In genomic region chr2:147125145-147125544, GRCh38 we compare ENCODE assay signal across 17 cellular contexts.
DNase-seq lines count a peak whose midpoint lies in the region; ATAC-seq and TF ChIP-seq lines count a peak whose summit lies in the region.
"Had no signal": no experiment of that assay in that cellular context is flagged by ENCODE, and none has a peak within 500 bp of the region (broad histone marks: within the 10 kb centered on the region; RNA-seq: fewer than 3 reads in every experiment).

No MANE protein-coding gene starts in this region.

- peaks cover 9% of the 10 kb centered on the region; the same call in 1 of the 2 replicates for H3K4me1 Mint-ChIP-seq in WTC11
- H3K4me1 Mint-ChIP-seq: B cell; CD4-positive, CD25-positive, alpha-beta regulatory T cell had no signal

- H3K27ac Mint-ChIP-seq in WTC11, result peak overlapping the region; percentile 6; the same call in 1 of the 2 replicates
- H3K27ac Mint-ChIP-seq: B cell; CD4-positive, CD25-positive, alpha-beta regulatory T cell; CD8-positive, alpha-beta T cell had no signal

- ATAC-seq in WTC11 (peak; percentile 67), left lung (no peak), GM19328 (IDR thresholded peaks at IDR 0.05; ENCODE audit: unreplicated experiment) (no peak)
- ATAC-seq: CD8-positive, alpha-beta T cell had no signal

- DNase-seq in HAP-1 (ENCODE audit: low spot score in 2 of 2), result peak; percentile 35 to 41
- no peak for DNase-seq in WTC11 (ENCODE audit: low spot score)
- no peak for DNase-seq in neuronal stem cell (ENCODE audit: low spot score)
- DNase-seq in left lung, result no peak
- no peak for DNase-seq in cardiac septum (ENCODE audit: low spot score)
- DNase-seq: Caco-2; CD4-positive, CD25-positive, alpha-beta regulatory T cell; CD8-positive, alpha-beta T cell; DMS153; DND-41; GF-D8; GM23248; HCEC 1CT had no signal

- H3K9me3 ChIP-seq in HAP-1 (0 out of 2 replicates have a peak, but pooled peaks cover 3% of the 10 kb centered on the region), neuronal stem cell (replicated peaks in 1 of 2; ENCODE audit: control insufficient read depth in 2 of 2, insufficient read depth in 1 of 2, low read depth in 1 of 2, low read length in 2 of 2) (peaks cover 2 to 12% of the 10 kb centered on the region in 2 donors), left lung (peaks cover 0 to 16% of the 10 kb centered on the region in 2 donors)
- H3K9me3 ChIP-seq: BLaER1, Caco-2 had no signal

- POLR2A ChIA-PET in WTC11 (lab: Charles Lee), result no interaction called here

- no peak overlapping the region for H2BK15ac ChIP-seq in neuronal stem cell (ENCODE audit: low read length)

- H3K4me2 ChIP-seq in neuronal stem cell (ENCODE audit: insufficient read depth, low read length, poor library complexity, severe bottlenecking), result no peak overlapping the region
- H3K4me2 ChIP-seq: BLaER1 had no signal

- no peak for TF ChIP-seq CTCF in WTC11 (IDR thresholded peaks at IDR 0.05)
- TF ChIP-seq CTCF in left lung (IDR thresholded peaks at IDR 0.05), result no peak

- no peaks in the 10 kb centered on the region for H3K79me1 ChIP-seq in neuronal stem cell (ENCODE audit: low read depth, low read length)

- in situ Hi-C loops in HAP-1 (cut with MboI; ENCODE audit: low sequenced_read_pairs), result no loop called here

- no peak overlapping the region for H2BK12ac ChIP-seq in neuronal stem cell (ENCODE audit: low read length)

- H4K91ac ChIP-seq in neuronal stem cell (ENCODE audit: low read depth, low read length, poor library complexity), result no peak overlapping the region

- H3K4ac ChIP-seq in neuronal stem cell (ENCODE audit: low read length), result no peak overlapping the region

- peaks cover 35% of the 10 kb centered on the region for H3K9me3 Mint-ChIP-seq in WTC11
- H3K9me3 Mint-ChIP-seq: CD8-positive, alpha-beta T cell had no signal

- H3K4me3 Mint-ChIP-seq in WTC11, result no peak overlapping the region
- H3K4me3 Mint-ChIP-seq: B cell; CD4-positive, CD25-positive, alpha-beta regulatory T cell; CD8-positive, alpha-beta T cell had no signal

- no peak overlapping the region for H3K27ac ChIP-seq in neuronal stem cell (replicated peaks; ENCODE audit: low read length)
- H3K27ac ChIP-seq in left lung, result no peak overlapping the region
- H3K27ac ChIP-seq: BLaER1, C4-2B, GM23248 had no signal

- peaks cover 4% of the 10 kb centered on the region; the same call in 1 of the 2 replicates for H3K27me3 Mint-ChIP-seq in WTC11 (ENCODE audit: low read depth)
- H3K27me3 Mint-ChIP-seq: B cell had no signal

- H3K27me3 ChIP-seq in HAP-1 (ENCODE audit: low read depth), result no peaks in the 10 kb centered on the region
- H3K27me3 ChIP-seq in neuronal stem cell (ENCODE audit: control insufficient read depth in 3 of 3, insufficient read depth in 3 of 3, low read depth in 1 of 3, low read length in 3 of 3), result no peaks in the 10 kb centered on the region
- H3K27me3 ChIP-seq in left lung, result no peaks in the 10 kb centered on the region
- H3K27me3 ChIP-seq: BLaER1 had no signal

- no peak overlapping the region for H2BK5ac ChIP-seq in neuronal stem cell (ENCODE audit: low read length)

- peaks cover 34% of the 10 kb centered on the region for H3K36me3 Mint-ChIP-seq in WTC11
- H3K36me3 Mint-ChIP-seq: CD4-positive, CD25-positive, alpha-beta regulatory T cell; CD8-positive, alpha-beta T cell had no signal

- H3K4me3 ChIP-seq in HAP-1, result no peak overlapping the region
- no peak overlapping the region for H3K4me3 ChIP-seq in neuronal stem cell (ENCODE audit: low read length in 2 of 2)
- no peak overlapping the region for H3K4me3 ChIP-seq in left lung
- H3K4me3 ChIP-seq: BLaER1, GM23248 had no signal

- no peak overlapping the region for H2AK5ac ChIP-seq in neuronal stem cell (ENCODE audit: low read depth, low read length)

- WGBS in neuronal stem cell (ENCODE audit: extremely low coverage in 2 of 2, insufficient read length in 2 of 2, insufficient replicate concordance in 1 of 2), 2 donors, result no CpG with 5 or more reads among the region's 2 CpGs

- H3K36me3 ChIP-seq in HAP-1 (replicated peaks) (no peaks in the 10 kb centered on the region), neuronal stem cell (replicated peaks in 1 of 2; ENCODE audit: control insufficient read depth in 2 of 2, insufficient read depth in 2 of 2, low read length in 2 of 2) (no peaks in the 10 kb centered on the region), left lung (no peaks in the 10 kb centered on the region)
- H3K36me3 ChIP-seq: BLaER1 had no signal

- no peak overlapping the region for H3K14ac ChIP-seq in neuronal stem cell (ENCODE audit: low read length)

- H3K23ac ChIP-seq in neuronal stem cell (ENCODE audit: low read depth, low read length, poor library complexity), result no peak overlapping the region

- no peak overlapping the region for H2AFZ ChIP-seq in neuronal stem cell (ENCODE audit: low read length)
- H2AFZ ChIP-seq: GM23248 had no signal

- peak overlapping the region; percentile 57 for H3K18ac ChIP-seq in neuronal stem cell (ENCODE audit: low read length)

- H3K4me1 ChIP-seq in HAP-1 (peaks cover 8% of the 10 kb centered on the region), neuronal stem cell (ENCODE audit: control insufficient read depth in 2 of 2, insufficient read depth in 1 of 2, low read depth in 1 of 2, low read length in 2 of 2) (no peaks in the 10 kb centered on the region), left lung (no peaks in the 10 kb centered on the region)
- H3K4me1 ChIP-seq: BLaER1, Caco-2 had no signal

- no peak overlapping the region for H2BK120ac ChIP-seq in neuronal stem cell (ENCODE audit: low read depth, low read length)

- CTCF ChIA-PET in WTC11 (lab: Charles Lee), result no interaction called here

- intact Hi-C loops in left lung (cut with DNase I) (no loop called here), cardiac septum (cut with DNase I) (no loop called here)

- H4K8ac ChIP-seq in neuronal stem cell (ENCODE audit: low read depth, low read length), result no peak overlapping the region

- no peak overlapping the region for H3K9ac ChIP-seq in neuronal stem cell (ENCODE audit: low read depth, low read length, poor library complexity)
- H3K9ac ChIP-seq: BLaER1, GM23248 had no signal

TF ChIP-seq in WTC11, 78 proteins besides CTCF, POLR2A, EP300 and RAD21:
- no peak for TF ChIP-seq GABPB1 (CRISPR knock-in tag; IDR thresholded peaks at IDR 0.05)
- TF ChIP-seq ZNF317 (CRISPR knock-in tag; IDR thresholded peaks at IDR 0.05; ENCODE audit: borderline replicate concordance, low read depth), result no peak

Comparison
In these comparisons a context has a peak if more than half of its experiments do, and no peak if none do; other contexts are left out.
1. DNase-seq: peak in HAP-1 (2 of 2); none in WTC11 (single experiment), neuronal stem cell (single experiment), left lung (0 of 2) and cardiac septum (single experiment).